Comparison of ENCODE assay signal across 19 cellular contexts in the genomic region with DNA sequence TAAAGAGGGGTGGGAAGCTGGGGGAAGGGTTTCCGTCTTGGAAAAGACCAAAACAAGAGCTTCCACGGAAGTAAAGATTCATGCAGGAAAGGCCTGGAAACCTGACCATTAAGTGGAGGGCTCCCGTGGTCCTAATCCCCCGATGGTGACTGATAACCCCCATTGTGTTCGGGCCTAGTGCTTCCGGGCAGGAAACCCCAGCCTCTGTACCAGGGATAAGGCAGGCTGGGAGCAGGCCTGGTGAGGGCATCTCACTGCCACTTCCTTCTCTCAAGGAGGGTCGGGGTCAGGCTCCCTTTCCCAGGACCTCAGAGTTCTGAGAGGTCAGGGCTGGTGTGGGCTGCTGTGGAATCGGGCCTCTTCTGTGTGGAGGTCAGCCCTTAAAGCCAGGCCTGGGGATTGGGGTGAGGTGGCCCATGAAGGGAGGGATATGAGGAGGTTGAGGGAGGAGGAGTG.
DNase-seq lines count a peak whose midpoint lies in the region; ATAC-seq, FAIRE-seq and TF ChIP-seq lines count a peak whose summit lies in the region.
"Had no signal": no experiment of that assay in that cellular context is flagged by ENCODE, and none has a peak within 500 bp of the region (broad histone marks: within the 10 kb centered on the region; RNA-seq: fewer than 3 reads in every experiment).

No MANE protein-coding gene starts in this region.

- H2AK5ac ChIP-seq in mesendoderm (ENCODE audit: low read length): no peak overlapping the region

- POLR2A ChIA-PET in WTC11 (lab: Charles Lee): no interaction called here
- POLR2A ChIA-PET in endothelial cell of umbilical vein (lab: Charles Lee): no interaction called here

- H3K4me3 Mint-ChIP-seq in WTC11 (no peak overlapping the region), type B pancreatic cell (peak overlapping the region; percentile 31)
- H3K4me3 Mint-ChIP-seq in activated naive CD8-positive, alpha-beta T cell treated with anti-CD3 and anti-CD28 coated beads, Interleukin-2, amount 50 U/mL, for 24 hours: no peak overlapping the region
- H3K4me3 Mint-ChIP-seq: CD14-positive monocyte had no signal

- H3K27ac Mint-ChIP-seq in WTC11 (no peak overlapping the region), type B pancreatic cell (no peak overlapping the region)
- H3K27ac Mint-ChIP-seq in activated naive CD8-positive, alpha-beta T cell treated with anti-CD3 and anti-CD28 coated beads, Interleukin-2, amount 50 U/mL, for 24 hours: no peak overlapping the region

- H3K27me3 ChIP-seq in endothelial cell of umbilical vein (ENCODE audit: control insufficient read depth in 2 of 2, insufficient read depth in 2 of 2, low read length in 2 of 2): peaks cover 0 to 4% of the 10 kb centered on the region in 2 experiments
- H3K27me3 ChIP-seq in mesendoderm (ENCODE audit: insufficient read depth, low read length, poor library complexity): no peaks in the 10 kb centered on the region

- H3K4me1 Mint-ChIP-seq in WTC11: peaks cover 14% of the 10 kb centered on the region
- no peaks in the 10 kb centered on the region for H3K4me1 Mint-ChIP-seq in type B pancreatic cell (ENCODE audit: unreplicated experiment)
- no peaks in the 10 kb centered on the region for H3K4me1 Mint-ChIP-seq in activated naive CD8-positive, alpha-beta T cell treated with anti-CD3 and anti-CD28 coated beads, Interleukin-2, amount 50 U/mL, for 24 hours
- H3K4me1 Mint-ChIP-seq: CD14-positive monocyte had no signal

- TF ChIP-seq CTCF in WTC11 (IDR thresholded peaks at IDR 0.05) (no peak), endothelial cell of umbilical vein (IDR thresholded peaks at IDR 0.05; ENCODE audit: extremely low read depth in 1 of 2, insufficient read depth in 1 of 2, low read depth in 1 of 2, low read length in 2 of 2) (no peak), type B pancreatic cell (conservative IDR thresholded peaks at IDR 0.05) (no peak)

- no peak overlapping the region for H4K8ac ChIP-seq in mesendoderm (ENCODE audit: low read depth, low read length)

- no peak overlapping the region for H2BK15ac ChIP-seq in mesendoderm (replicated peaks; ENCODE audit: low read depth)

- peak overlapping the region; percentile 50 for H3K27ac ChIP-seq in endothelial cell of umbilical vein (ENCODE audit: insufficient read depth, low read depth, low read length)
- no peak overlapping the region for H3K27ac ChIP-seq in mesendoderm (ENCODE audit: low read depth, low read length)

- ATAC-seq in WTC11 (peak; percentile 44), sciatic nerve (no peak), left colon (no peak)
- ATAC-seq in activated naive CD8-positive, alpha-beta T cell treated with anti-CD3 and anti-CD28 coated beads, Interleukin-2, amount 50 U/mL, for 24 hours: no peak
- ATAC-seq: HCT116 had no signal

- H2AFZ ChIP-seq in endothelial cell of umbilical vein (ENCODE audit: low read depth, low read length): peak overlapping the region; percentile 31

- intact Hi-C loops in endothelial cell of umbilical vein (cut with micrococcal nuclease): loop anchor here (5.0 kb wide), 1 partner anchor 250 kb away; a partner anchor contains a TSS
- intact Hi-C loops in sciatic nerve (cut with DNase I): no loop called here
- intact Hi-C loops in left colon (cut with DNase I, micrococcal nuclease): no loop called here

- no peak overlapping the region for H2BK5ac ChIP-seq in mesendoderm (ENCODE audit: low read length)

- peak; percentile 96 for FAIRE-seq in endothelial cell of umbilical vein (lab: Jason Lieb, UNC)

- H3K56ac ChIP-seq in mesendoderm (ENCODE audit: low read length): no peak overlapping the region

- H3K79me1 ChIP-seq in mesendoderm (ENCODE audit: low read length): no peaks in the 10 kb centered on the region

- dilution Hi-C loops in endothelial cell of umbilical vein (cut with MboI; ENCODE audit: extremely low pct_ligation_motif_present, low sequenced_read_pairs): no loop called here

- no peak overlapping the region for H3K18ac ChIP-seq in mesendoderm (ENCODE audit: low read length)

- no peak overlapping the region for H2BK120ac ChIP-seq in mesendoderm (ENCODE audit: low read depth, low read length)

- H3K9me3 Mint-ChIP-seq in WTC11: peaks cover 33% of the 10 kb centered on the region
- H3K9me3 Mint-ChIP-seq in type B pancreatic cell: no peaks in the 10 kb centered on the region
- H3K9me3 Mint-ChIP-seq in activated naive CD8-positive, alpha-beta T cell treated with anti-CD3 and anti-CD28 coated beads, Interleukin-2, amount 50 U/mL, for 24 hours: peaks cover 17% of the 10 kb centered on the region

- peak; percentile 29 for TF ChIP-seq POLR2A in endothelial cell of umbilical vein (IDR thresholded peaks at IDR 0.05; ENCODE audit: low read depth, low read length)

- DNase-seq in WTC11 (ENCODE audit: low spot score) (no peak), endothelial cell of umbilical vein (ENCODE audit: low read depth, low spot score) (peak; percentile 85), mesendoderm (peak; percentile 23), type B pancreatic cell (ENCODE audit: extremely low spot score, unreplicated experiment) (no peak), sciatic nerve (ENCODE audit: low spot score) (no peak), left colon (no peak)
- DNase-seq in activated naive CD8-positive, alpha-beta T cell treated with anti-CD3 and anti-CD28 coated beads, Interleukin-2, amount 50 U/mL, for 24 hours: no peak
- DNase-seq: ACHN, AML-193, COR-L47, KBM-7, MV-4-11, NCI-H1417 treated with DMSO at 0.1 percent for 48 hours, NCI-H2029, NCI-H2171 treated with DMSO at 0.1 percent for 48 hours, NCI-H748 treated with DMSO at 0.1 percent for 48 hours, OCI-M1 had no signal

- H3K4me2 ChIP-seq in endothelial cell of umbilical vein (ENCODE audit: insufficient read depth, low read length): peak overlapping the region; percentile 45
- H3K4me2 ChIP-seq in mesendoderm (ENCODE audit: low read length): no peak overlapping the region

- H3K79me2 ChIP-seq in endothelial cell of umbilical vein (ENCODE audit: control insufficient read depth, insufficient read depth, low read length) (no peaks in the 10 kb centered on the region), mesendoderm (ENCODE audit: control insufficient read depth, insufficient read depth, low read length) (no peaks in the 10 kb centered on the region)

- peaks cover 21% of the 10 kb centered on the region for H3K36me3 Mint-ChIP-seq in WTC11
- no peaks in the 10 kb centered on the region for H3K36me3 Mint-ChIP-seq in type B pancreatic cell
- no peaks in the 10 kb centered on the region for H3K36me3 Mint-ChIP-seq in activated naive CD8-positive, alpha-beta T cell treated with anti-CD3 and anti-CD28 coated beads, Interleukin-2, amount 50 U/mL, for 24 hours (ENCODE audit: low read depth)
- H3K36me3 Mint-ChIP-seq: CD14-positive monocyte had no signal

- no peak overlapping the region for H4K5ac ChIP-seq in mesendoderm (ENCODE audit: low read length)

- no peaks in the 10 kb centered on the region for H3K9me3 ChIP-seq in endothelial cell of umbilical vein (replicated peaks; ENCODE audit: control insufficient read depth, insufficient read depth, low read length)

- WGBS in mesendoderm (ENCODE audit: extremely low coverage, insufficient coverage, low lambda C conversion rate): no CpG with 5 or more reads among the region's 8 CpGs

- H3K9me1 ChIP-seq in endothelial cell of umbilical vein (replicated peaks; ENCODE audit: control insufficient read depth, extremely low read depth, insufficient read depth, low read length): no peaks in the 10 kb centered on the region

- no peak overlapping the region for H3K23ac ChIP-seq in mesendoderm (ENCODE audit: low read length)

- H3K27me3 Mint-ChIP-seq in WTC11 (ENCODE audit: low read depth) (peaks cover 5% of the 10 kb centered on the region; the same call in 1 of the 2 replicates), type B pancreatic cell (no peaks in the 10 kb centered on the region)
- H3K27me3 Mint-ChIP-seq in activated naive CD8-positive, alpha-beta T cell treated with anti-CD3 and anti-CD28 coated beads, Interleukin-2, amount 50 U/mL, for 24 hours: peaks cover 3% of the 10 kb centered on the region

- H3K9ac ChIP-seq in endothelial cell of umbilical vein (replicated peaks; ENCODE audit: extremely low read depth, insufficient read depth, low read length) (no peak overlapping the region), mesendoderm (ENCODE audit: low read length) (no peak overlapping the region)

- H3K4me1 ChIP-seq in endothelial cell of umbilical vein (ENCODE audit: control insufficient read depth, extremely low read depth, insufficient read depth, low read length) (peaks cover 15% of the 10 kb centered on the region), mesendoderm (ENCODE audit: control insufficient read depth, low read depth, low read length) (no peaks in the 10 kb centered on the region)

- H4K20me1 ChIP-seq in endothelial cell of umbilical vein (replicated peaks; ENCODE audit: control insufficient read depth, extremely low read depth, insufficient read depth, low read length): no peaks in the 10 kb centered on the region

- no peak overlapping the region for H3K4ac ChIP-seq in mesendoderm (ENCODE audit: low read depth, low read length)

- H3K36me3 ChIP-seq in endothelial cell of umbilical vein (ENCODE audit: control insufficient read depth in 2 of 2, extremely low read depth in 1 of 2, insufficient read depth in 2 of 2, low read length in 2 of 2): no peaks in the 10 kb centered on the region
- H3K36me3 ChIP-seq in mesendoderm (ENCODE audit: control insufficient read depth, insufficient read depth, low read length): no peaks in the 10 kb centered on the region

- H3K4me3 ChIP-seq in endothelial cell of umbilical vein (replicated peaks in 1 of 3; ENCODE audit: insufficient read depth in 1 of 3, low read depth in 1 of 3, low read length in 3 of 3): no peak overlapping the region
- no peak overlapping the region for H3K4me3 ChIP-seq in mesendoderm (ENCODE audit: low read length)

- CTCF ChIA-PET in WTC11 (lab: Charles Lee): no interaction called here
- CTCF ChIA-PET in endothelial cell of umbilical vein (lab: Charles Lee): interaction anchor here (1.5 kb wide), 1 partner anchor 247 kb away, joined by 6 read pairs; no protein-coding TSS in a partner anchor

- no TSS peak for BruUV-seq in endothelial cell of umbilical vein (replicated peaks; lab: Mats Ljungman, UMichigan)

TF ChIP-seq in WTC11, 78 proteins besides CTCF, POLR2A, EP300 and RAD21 (continues in another document):
- no peak for TF ChIP-seq CREM (CRISPR knock-in tag; IDR thresholded peaks at IDR 0.05)
- TF ChIP-seq ZBTB21 (CRISPR knock-in tag; IDR thresholded peaks at IDR 0.05; ENCODE audit: borderline replicate concordance): no peak
- no peak for TF ChIP-seq SMAD3 (CRISPR knock-in tag; IDR thresholded peaks at IDR 0.05; ENCODE audit: borderline replicate concordance)
- no peak for TF ChIP-seq GRHL2 (CRISPR knock-in tag; IDR thresholded peaks at IDR 0.05; ENCODE audit: insufficient replicate concordance, severe bottlenecking)

TF ChIP-seq in endothelial cell of umbilical vein, 7 proteins besides CTCF, POLR2A, EP300 and RAD21 (continues in another document):
- peak; percentile 99 for TF ChIP-seq GATA2 (IDR thresholded peaks at IDR 0.05; ENCODE audit: insufficient read depth, insufficient read length, low read depth, low read length)
- peak; percentile 58 for TF ChIP-seq FOS (IDR thresholded peaks at IDR 0.05; ENCODE audit: borderline replicate concordance, insufficient read depth, low read length)
- peak; percentile 37 for TF ChIP-seq JUN (IDR thresholded peaks at IDR 0.05; ENCODE audit: borderline replicate concordance, insufficient read depth, insufficient read length, low read depth)
- no peak for TF ChIP-seq EZH2 (IDR thresholded peaks at IDR 0.05; ENCODE audit: borderline replicate concordance, low read depth, low read length, severe bottlenecking)

Comparison
In these comparisons a context has a peak if more than half of its experiments do, and no peak if none do; other contexts are left out.
1. DNase-seq: peak in endothelial cell of umbilical vein (single experiment) and mesendoderm (single experiment); none in WTC11 (single experiment), type B pancreatic cell (single experiment), activated naive CD8-positive, alpha-beta T cell treated with anti-CD3 and anti-CD28 coated beads, Interleukin-2, amount 50 U/mL, for 24 hours (single experiment), sciatic nerve (single experiment) and left colon (0 of 2).